8 cellular contexts compared by ENCODE assay signal in genomic region chr12:31317471-31318397, GRCh38. TPM values are rescaled to one million over a fixed set of nuclear protein-coding genes. Genes with fewer than 3 reads are reported as not detected.
DNase-seq lines count a peak whose midpoint lies in the region; ATAC-seq and TF ChIP-seq lines count a peak whose summit lies in the region.

No MANE protein-coding gene starts in this region.

- peak; percentile 8 for DNase-seq in activated CD4-positive, alpha-beta T cell treated with anti-CD3 and anti-CD28 coated beads, Interleukin-2, amount 10 ng/mL, durations not matched to agents 7 days and 5 days
- no peak for DNase-seq in activated CD4-positive, alpha-beta T cell treated with anti-CD3 and anti-CD28 coated beads for 48 hours
- DNase-seq in Panc1 (ENCODE audit: low read depth, low spot score) (no peak), epithelial cell of proximal tubule (ENCODE audit: low read depth) (no peak), osteocyte (ENCODE audit: extremely low spot score, unreplicated experiment) (no peak), NCI-H446 treated with DMSO at 0.1 percent for 48 hours (lab: John Stamatoyannopoulos, UW) (no peak)

- POLR2A ChIA-PET in activated CD4-positive, alpha-beta T cell treated with anti-CD3 and anti-CD28 coated beads, Interleukin-2, amount 10 ng/mL, durations not matched to agents 7 days and 5 days (lab: Charles Lee), result no interaction called here
- POLR2A ChIA-PET in Panc1 (lab: Charles Lee), result no interaction called here

- CTCF ChIA-PET in activated CD4-positive, alpha-beta T cell treated with anti-CD3 and anti-CD28 coated beads, Interleukin-2, amount 10 ng/mL, durations not matched to agents 7 days and 5 days (lab: Charles Lee), result interaction anchor here (0.7 to 1.8 kb wide), 3 partner anchors 9 to 46 kb away, joined by 3 to 4 read pairs (median 3); no protein-coding TSS in a partner anchor
- CTCF ChIA-PET in Panc1 (lab: Charles Lee), result no interaction called here

- peak overlapping the region; percentile 83 for H3K27ac ChIP-seq in Panc1 (ENCODE audit: low read length)

- H3K36me3 Mint-ChIP-seq in activated CD4-positive, alpha-beta T cell treated with anti-CD3 and anti-CD28 coated beads, Interleukin-2, amount 10 ng/mL, durations not matched to agents 7 days and 5 days (ENCODE audit: low read depth), result peaks cover 17% of the 10 kb centered on the region
- H3K36me3 Mint-ChIP-seq in osteocyte (ENCODE audit: unreplicated experiment), result peaks cover under 1% of the 10 kb centered on the region

- H3K4me3 ChIP-seq in Panc1 (ENCODE audit: low read depth in 2 of 2, low read length in 2 of 2) (peak overlapping the region; percentile 47 to 48), epithelial cell of proximal tubule (ENCODE audit: low read depth, low read length) (peak overlapping the region; percentile 42)

- H3K4me1 ChIP-seq in Panc1 (ENCODE audit: control insufficient read depth, insufficient read depth, low read length), result peaks cover 61% of the 10 kb centered on the region

- TF ChIP-seq CTCF in Panc1 (IDR thresholded peaks at IDR 0.05) (no peak), epithelial cell of proximal tubule (conservative IDR thresholded peaks at IDR 0.05; ENCODE audit: low read depth, low read length) (no peak), osteocyte (IDR thresholded peaks at IDR 0.05) (no peak)

- H3K27me3 Mint-ChIP-seq in activated CD4-positive, alpha-beta T cell treated with anti-CD3 and anti-CD28 coated beads, Interleukin-2, amount 10 ng/mL, durations not matched to agents 7 days and 5 days, result no peaks in the 10 kb centered on the region
- no peaks in the 10 kb centered on the region for H3K27me3 Mint-ChIP-seq in osteocyte (ENCODE audit: unreplicated experiment)

- no peaks in the 10 kb centered on the region for H3K36me3 ChIP-seq in Panc1 (ENCODE audit: control insufficient read depth, insufficient read depth, low read length)

- in situ Hi-C loops in Panc1 (cut with HindIII; ENCODE audit: low pct_unique_long_range_greater_than_20kb, low sequenced_read_pairs), result no loop called here

- peaks cover 79% of the 10 kb centered on the region for H3K4me1 Mint-ChIP-seq in activated CD4-positive, alpha-beta T cell treated with anti-CD3 and anti-CD28 coated beads, Interleukin-2, amount 10 ng/mL, durations not matched to agents 7 days and 5 days
- peaks cover 43% of the 10 kb centered on the region for H3K4me1 Mint-ChIP-seq in osteocyte (ENCODE audit: unreplicated experiment)

- H3K9me3 Mint-ChIP-seq in activated CD4-positive, alpha-beta T cell treated with anti-CD3 and anti-CD28 coated beads, Interleukin-2, amount 10 ng/mL, durations not matched to agents 7 days and 5 days, result peaks cover 5% of the 10 kb centered on the region
- H3K9me3 Mint-ChIP-seq in osteocyte (ENCODE audit: unreplicated experiment), result peaks cover under 1% of the 10 kb centered on the region

- no TSS peak for BruUV-seq in Panc1 (replicated peaks; lab: Mats Ljungman, UMichigan)

- H3K27ac Mint-ChIP-seq in activated CD4-positive, alpha-beta T cell treated with anti-CD3 and anti-CD28 coated beads, Interleukin-2, amount 10 ng/mL, durations not matched to agents 7 days and 5 days, result peak overlapping the region; percentile 95
- H3K27ac Mint-ChIP-seq in osteocyte (ENCODE audit: unreplicated experiment), result peak overlapping the region; percentile 81

- no peaks in the 10 kb centered on the region for H3K9me3 ChIP-seq in Panc1 (ENCODE audit: control insufficient read depth, insufficient read depth, low read depth, low read length)

- no peaks in the 10 kb centered on the region for H3K27me3 ChIP-seq in Panc1 (ENCODE audit: control insufficient read depth, insufficient read depth, low read length)

- intact Hi-C loops in Panc1 (cut with micrococcal nuclease; ENCODE audit: unreplicated experiment), result no loop called here

- peak; percentile 62 for ATAC-seq in Panc1
- ATAC-seq in GM19397 (IDR thresholded peaks at IDR 0.05; ENCODE audit: unreplicated experiment), result no peak
- ATAC-seq in GM18517 (IDR thresholded peaks at IDR 0.05; ENCODE audit: unreplicated experiment), result no peak

- H3K4me3 Mint-ChIP-seq in activated CD4-positive, alpha-beta T cell treated with anti-CD3 and anti-CD28 coated beads, Interleukin-2, amount 10 ng/mL, durations not matched to agents 7 days and 5 days, result peak overlapping the region; percentile 86
- peak overlapping the region; percentile 80 for H3K4me3 Mint-ChIP-seq in osteocyte (ENCODE audit: unreplicated experiment)

RNA-seq across cellular contexts. Expression of gene SINHCAF, which starts 8.2 kb away (rescaled TPM):
- 10 to 100 TPM; 91.3 to 92.3 TPM for total RNA-seq in activated CD4-positive, alpha-beta T cell treated with anti-CD3 and anti-CD28 coated beads, Interleukin-2, amount 10 ng/mL, durations not matched to agents 7 days and 5 days
- 68.8 TPM for total RNA-seq in Panc1 (2021; ENCODE audit: unreplicated experiment)
- 40.7 TPM for polyA plus RNA-seq in Panc1 (2012; ENCODE audit: insufficient read length)
- 93.5 and 130 TPM in 2 replicates for total RNA-seq in epithelial cell of proximal tubule
- 35.5 and 41.1 TPM in 2 replicates for total RNA-seq in osteocyte
